9 cellular contexts compared by ENCODE assay signal in the genomic region with DNA sequence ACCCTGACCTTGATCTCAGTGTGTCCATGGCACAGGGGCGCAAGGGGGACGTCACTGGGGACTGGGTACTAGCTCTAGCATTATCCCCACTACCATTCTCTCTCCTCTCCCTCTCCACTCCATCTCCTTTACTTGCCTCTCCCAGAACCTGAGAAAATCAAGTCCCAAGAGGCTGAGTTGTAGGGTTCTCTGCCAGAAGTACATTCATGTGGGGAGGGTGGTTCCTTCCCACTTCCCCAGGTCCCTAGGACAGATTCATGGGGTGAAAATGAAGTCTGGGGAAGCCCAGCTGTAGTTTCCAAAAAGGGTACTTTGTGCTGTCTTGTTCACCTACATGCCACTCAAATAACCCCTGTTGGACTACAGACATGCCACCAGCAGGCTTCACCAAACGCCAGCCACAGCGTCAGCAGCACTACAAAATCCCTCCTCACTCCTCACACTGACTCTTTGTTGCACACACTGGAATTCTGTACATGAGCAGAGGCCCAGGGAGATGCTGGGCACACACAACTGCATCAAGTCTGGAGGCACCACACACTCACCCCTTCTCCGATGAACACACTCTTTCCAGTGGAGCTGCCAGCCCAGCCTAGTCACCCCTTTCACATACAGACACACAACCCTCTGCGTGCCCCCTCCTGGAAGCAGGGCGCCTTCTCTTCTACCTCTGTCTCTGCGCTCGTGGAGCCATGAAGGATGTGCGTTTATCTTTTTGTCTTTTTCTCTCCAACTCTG. TPM values are rescaled to one million over a fixed set of nuclear protein-coding genes. Genes with fewer than 3 reads are reported as not detected.
DNase-seq lines count a peak whose midpoint lies in the region; TF ChIP-seq lines count a peak whose summit lies in the region.
"Had no signal": no experiment of that assay in that cellular context is flagged by ENCODE, and none has a peak within 500 bp of the region (broad histone marks: within the 10 kb centered on the region; RNA-seq: fewer than 3 reads in every experiment).

No MANE protein-coding gene starts in this region.

- peak overlapping the region; percentile 75 for H3K56ac ChIP-seq in mesendoderm (ENCODE audit: low read length)

- peaks cover 59% of the 10 kb centered on the region for H3K4me1 Mint-ChIP-seq in activated naive CD4-positive, alpha-beta T cell treated with anti-CD3 and anti-CD28 coated beads, Interleukin-2, amount 10 ng/mL, durations not matched to agents 7 days and 5 days
- H3K4me1 Mint-ChIP-seq in MCF 10A (ENCODE audit: insufficient read depth, unreplicated experiment) = peaks cover 62% of the 10 kb centered on the region

- H3K27me3 Mint-ChIP-seq in activated naive CD4-positive, alpha-beta T cell treated with anti-CD3 and anti-CD28 coated beads, Interleukin-2, amount 10 ng/mL, durations not matched to agents 7 days and 5 days = peaks cover 20% of the 10 kb centered on the region
- H3K27me3 Mint-ChIP-seq in MCF 10A (ENCODE audit: insufficient read depth, unreplicated experiment) = no peaks in the 10 kb centered on the region

- H3K9me3 Mint-ChIP-seq in activated naive CD4-positive, alpha-beta T cell treated with anti-CD3 and anti-CD28 coated beads, Interleukin-2, amount 10 ng/mL, durations not matched to agents 7 days and 5 days = no peaks in the 10 kb centered on the region
- H3K9me3 Mint-ChIP-seq in MCF 10A (ENCODE audit: unreplicated experiment) = no peaks in the 10 kb centered on the region

- H3K27ac ChIP-seq in mesendoderm (ENCODE audit: low read depth, low read length) = no peak overlapping the region
- H3K27ac ChIP-seq in urinary bladder (ENCODE audit: low read depth) = peak overlapping the region; percentile 65
- H3K27ac ChIP-seq: neutrophil had no signal

- H3K4me3 ChIP-seq in mesendoderm (ENCODE audit: low read length) = no peak overlapping the region
- no peak overlapping the region for H3K4me3 ChIP-seq in urinary bladder (ENCODE audit: low read depth, low read length)

- CTCF ChIA-PET in activated naive CD4-positive, alpha-beta T cell treated with anti-CD3 and anti-CD28 coated beads, Interleukin-2, amount 10 ng/mL, durations not matched to agents 7 days and 5 days (lab: Charles Lee) = interaction anchor here (1.2 to 1.8 kb wide), 2 partner anchors 13 to 27 kb away, joined by 4 to 6 read pairs; a partner anchor contains a TSS
- CTCF ChIA-PET in MCF 10A (lab: Yijun Ruan, JAX) = interaction anchor here (0.5 to 1.9 kb wide), 7 partner anchors 9 to 1096 kb away, joined by 3 to 6 read pairs (median 3); a partner anchor contains a TSS

- no peaks in the 10 kb centered on the region for H3K27me3 ChIP-seq in mesendoderm (ENCODE audit: insufficient read depth, low read length, poor library complexity)

- POLR2A ChIA-PET in MCF 10A (lab: Yijun Ruan, JAX) = interaction anchor here (0.5 to 1.8 kb wide), 5 partner anchors 19 to 99 kb away, joined by 3 to 6 read pairs (median 3); partner anchors contain the start of genes CSAD and ZNF740

- peak overlapping the region; percentile 22 for H3K18ac ChIP-seq in mesendoderm (ENCODE audit: low read length)

- H3K9ac ChIP-seq in mesendoderm (ENCODE audit: low read length) = peak overlapping the region; percentile 28

- H3K36me3 ChIP-seq in mesendoderm (ENCODE audit: control insufficient read depth, insufficient read depth, low read length) (no peaks in the 10 kb centered on the region), urinary bladder (ENCODE audit: insufficient read depth) (no peaks in the 10 kb centered on the region)
- H3K36me3 ChIP-seq: neutrophil had no signal

- WGBS in mesendoderm (ENCODE audit: extremely low coverage, insufficient coverage, low lambda C conversion rate) = no CpG with 5 or more reads among the region's 10 CpGs
- 66% methylated on average over 10 of the region's 10 CpGs for WGBS in urinary bladder

- H4K8ac ChIP-seq in mesendoderm (ENCODE audit: low read depth, low read length) = no peak overlapping the region

- H3K79me2 ChIP-seq in mesendoderm (ENCODE audit: control insufficient read depth, insufficient read depth, low read length) = no peaks in the 10 kb centered on the region

- H2BK15ac ChIP-seq in mesendoderm (replicated peaks; ENCODE audit: low read depth) = no peak overlapping the region

- peak overlapping the region; percentile 75 for H3K27ac Mint-ChIP-seq in activated naive CD4-positive, alpha-beta T cell treated with anti-CD3 and anti-CD28 coated beads, Interleukin-2, amount 10 ng/mL, durations not matched to agents 7 days and 5 days
- H3K27ac Mint-ChIP-seq in MCF 10A (ENCODE audit: low read depth, unreplicated experiment) = peak overlapping the region; percentile 43

- H2BK5ac ChIP-seq in mesendoderm (ENCODE audit: low read length) = peak overlapping the region; percentile 14

- H2BK120ac ChIP-seq in mesendoderm (ENCODE audit: low read depth, low read length) = no peak overlapping the region

- H3K23ac ChIP-seq in mesendoderm (ENCODE audit: low read length) = no peak overlapping the region

- H4K5ac ChIP-seq in mesendoderm (ENCODE audit: low read length) = no peak overlapping the region

- peaks cover 4% of the 10 kb centered on the region for H3K36me3 Mint-ChIP-seq in activated naive CD4-positive, alpha-beta T cell treated with anti-CD3 and anti-CD28 coated beads, Interleukin-2, amount 10 ng/mL, durations not matched to agents 7 days and 5 days
- peaks cover 21% of the 10 kb centered on the region for H3K36me3 Mint-ChIP-seq in MCF 10A (ENCODE audit: insufficient read depth, unreplicated experiment)

- no peak overlapping the region for H3K4ac ChIP-seq in mesendoderm (ENCODE audit: low read depth, low read length)

- H3K79me1 ChIP-seq in mesendoderm (ENCODE audit: low read length) = no peaks in the 10 kb centered on the region

- intact Hi-C loops in MCF 10A (cut with micrococcal nuclease) = no loop called here

- H3K4me2 ChIP-seq in mesendoderm (ENCODE audit: low read length) = no peak overlapping the region

- H3K4me1 ChIP-seq in mesendoderm (ENCODE audit: control insufficient read depth, low read depth, low read length) (peaks cover 28% of the 10 kb centered on the region), urinary bladder (ENCODE audit: insufficient read depth) (no peaks in the 10 kb centered on the region)

- TF ChIP-seq CTCF in MCF 10A (IDR thresholded peaks at IDR 0.05; ENCODE audit: unreplicated experiment) = no peak

- H3K4me3 Mint-ChIP-seq in activated naive CD4-positive, alpha-beta T cell treated with anti-CD3 and anti-CD28 coated beads, Interleukin-2, amount 10 ng/mL, durations not matched to agents 7 days and 5 days = no peak overlapping the region
- H3K4me3 Mint-ChIP-seq in MCF 10A (ENCODE audit: unreplicated experiment) = no peak overlapping the region

- BruUV-seq in MCF 10A (replicated peaks; lab: Mats Ljungman, UMichigan) = no TSS peak

- no peak for DNase-seq in activated naive CD4-positive, alpha-beta T cell treated with anti-CD3 and anti-CD28 coated beads, Interleukin-2, amount 10 ng/mL, durations not matched to agents 7 days and 5 days
- DNase-seq in activated naive CD4-positive, alpha-beta T cell treated with anti-CD3 and anti-CD28 coated beads, Interleukin-2, amount 50 U/mL, for 16 hours = no peak
- DNase-seq in MCF 10A (ENCODE audit: unreplicated experiment) (no peak), mesendoderm (no peak), MV-4-11 (lab: John Stamatoyannopoulos, UW) (no peak), SHP77 (lab: John Stamatoyannopoulos, UW) (no peak), DMS 273 (lab: John Stamatoyannopoulos, UW; ENCODE audit: unreplicated experiment) (no peak)

- H2AK5ac ChIP-seq in mesendoderm (ENCODE audit: low read length) = peak overlapping the region; percentile 28

RNA-seq across cellular contexts. Expression of gene RARG, which starts 6.9 kb away (rescaled TPM):
- 30.9 and 43.7 TPM in 2 replicates for total RNA-seq in MCF 10A (2022)
- polyA plus RNA-seq in mesendoderm (2013, experiment 1 of 2) = 28.5 TPM
- polyA plus RNA-seq in mesendoderm (2013, experiment 2 of 2) = 26.2 TPM
- total RNA-seq in urinary bladder = 37.8 TPM
- 30.5 TPM for polyA plus RNA-seq in urinary bladder

RNA-seq across cellular contexts. Expression of gene ITGB7, which starts 18.0 kb away (rescaled TPM):
- total RNA-seq in MCF 10A (2022) (1.0 and 1.1 TPM in 2 replicates), urinary bladder (1.6 TPM)
- 0.49 TPM for polyA plus RNA-seq in mesendoderm (2013, experiment 1 of 2)
- polyA plus RNA-seq in mesendoderm (2013, experiment 2 of 2) = 0.88 TPM
- polyA plus RNA-seq in urinary bladder = 1.7 TPM

RNA-seq across cellular contexts. Expression of gene ESPL1, which starts 43.0 kb away (rescaled TPM):
- total RNA-seq in MCF 10A (2022) (9.8 and 12.1 TPM in 2 replicates), urinary bladder (4.5 TPM)
- 16.8 TPM for polyA plus RNA-seq in mesendoderm (2013, experiment 1 of 2)
- polyA plus RNA-seq in mesendoderm (2013, experiment 2 of 2) = 15.4 TPM
- 0.33 TPM for polyA plus RNA-seq in urinary bladder

RNA-seq across cellular contexts. Expression of gene CSAD, which starts 44.3 kb away (rescaled TPM):
- total RNA-seq in MCF 10A (2022) (22.7 and 30.8 TPM in 2 replicates), urinary bladder (36.9 TPM)
- polyA plus RNA-seq in mesendoderm (2013, experiment 1 of 2) = 3.2 TPM
- polyA plus RNA-seq in mesendoderm (2013, experiment 2 of 2) = 3.5 TPM
- 19.1 TPM for polyA plus RNA-seq in urinary bladder

RNA-seq across cellular contexts. Expression of gene ZNF740, which starts 44.5 kb away (rescaled TPM):
- total RNA-seq in MCF 10A (2022) = 34.9 and 36.2 TPM in 2 replicates
- 6.8 TPM for polyA plus RNA-seq in mesendoderm (2013, experiment 1 of 2)
- 7.1 TPM for polyA plus RNA-seq in mesendoderm (2013, experiment 2 of 2)
- total RNA-seq in urinary bladder = 22.9 TPM
- 13.5 TPM for polyA plus RNA-seq in urinary bladder
